In the genomic region with DNA sequence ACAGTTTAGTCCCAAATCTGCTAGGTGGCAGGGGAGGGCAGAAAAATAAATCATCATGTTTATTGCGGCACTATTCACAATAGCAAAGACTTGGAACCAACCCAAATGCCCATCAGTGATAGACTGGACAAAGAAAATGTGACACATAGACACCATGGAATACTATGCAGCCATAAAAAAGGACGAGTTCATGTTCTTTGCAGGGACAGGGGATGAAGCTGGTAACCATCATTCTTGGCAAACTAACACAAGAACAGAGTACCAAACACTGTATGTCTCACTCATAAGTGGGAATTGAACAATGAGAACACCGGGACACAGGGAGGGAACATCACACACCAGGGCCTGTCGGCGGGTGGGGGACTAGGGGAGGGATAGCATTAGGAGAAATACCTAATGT, we compare ENCODE assay signal across 4 cellular contexts.
DNase-seq lines count a peak whose midpoint lies in the region; ATAC-seq and TF ChIP-seq lines count a peak whose summit lies in the region.
"Not testable (repeated sequence)": the region's sequence is repeated elsewhere in the genome, so short reads cannot be mapped to it uniquely, and the experiment has no call there.

No MANE protein-coding gene starts in this region.

- H3K4me3 Mint-ChIP-seq in activated naive CD8-positive, alpha-beta T cell treated with anti-CD3 and anti-CD28 coated beads for 36 hours, result not testable (repeated sequence)

- H3K27ac Mint-ChIP-seq in activated naive CD8-positive, alpha-beta T cell treated with anti-CD3 and anti-CD28 coated beads for 36 hours, result peak overlapping the region; percentile 34

- not testable (repeated sequence) for DNase-seq in activated naive CD8-positive, alpha-beta T cell treated with anti-CD3 and anti-CD28 coated beads for 36 hours; Right ventricle myocardium inferior (ENCODE audit: missing footprints); left ventricle myocardium inferior; right lobe of liver

- intact Hi-C loops in Right ventricle myocardium inferior (cut with DNase I); left ventricle myocardium inferior (cut with micrococcal nuclease); right lobe of liver (cut with DNase I): not testable (repeated sequence)

- peaks cover 35% of the 10 kb centered on the region for H3K4me1 ChIP-seq in left ventricle myocardium inferior
- H3K4me1 ChIP-seq in right lobe of liver, result peaks cover 0 to 16% (median 4%) of the 10 kb centered on the region in 4 donors

- not testable (repeated sequence) for H3K36me3 Mint-ChIP-seq in activated naive CD8-positive, alpha-beta T cell treated with anti-CD3 and anti-CD28 coated beads for 36 hours

- H3K27me3 Mint-ChIP-seq in activated naive CD8-positive, alpha-beta T cell treated with anti-CD3 and anti-CD28 coated beads for 36 hours, result peaks cover 18% of the 10 kb centered on the region

- H3K9me3 ChIP-seq in left ventricle myocardium inferior (replicated peaks); right lobe of liver: not testable (repeated sequence)

- H3K27me3 ChIP-seq in left ventricle myocardium inferior (ENCODE audit: low read depth); right lobe of liver: not testable (repeated sequence)

- not testable (repeated sequence) for H3K36me3 ChIP-seq in left ventricle myocardium inferior, right lobe of liver

- peak overlapping the region; percentile 89 for H3K27ac ChIP-seq in left ventricle myocardium inferior (replicated peaks)
- H3K27ac ChIP-seq in right lobe of liver, result peak overlapping the region in 2 of 3 donors; percentile 55 to 60

- WGBS in right lobe of liver (ENCODE audit: insufficient coverage, low coverage, low lambda C conversion rate, missing lambda C conversion rate), result 95% methylated on average over 5 of the region's 5 CpGs

- H3K4me1 Mint-ChIP-seq in activated naive CD8-positive, alpha-beta T cell treated with anti-CD3 and anti-CD28 coated beads for 36 hours, result not testable (repeated sequence)

- H3K9me3 Mint-ChIP-seq in activated naive CD8-positive, alpha-beta T cell treated with anti-CD3 and anti-CD28 coated beads for 36 hours, result not testable (repeated sequence)

- peak; percentile 4 for ATAC-seq in Right ventricle myocardium inferior
- ATAC-seq in right lobe of liver, result not testable (repeated sequence)

- H3K4me3 ChIP-seq in left ventricle myocardium inferior, right lobe of liver: not testable (repeated sequence)

- not testable (repeated sequence) for TF ChIP-seq POLR2A in right lobe of liver (IDR thresholded peaks at IDR 0.05)

- not testable (repeated sequence) for TF ChIP-seq CTCF in left ventricle myocardium inferior (IDR thresholded peaks at IDR 0.05; ENCODE audit: borderline replicate concordance); right lobe of liver (IDR thresholded peaks at IDR 0.05)
